In the genomic region with DNA sequence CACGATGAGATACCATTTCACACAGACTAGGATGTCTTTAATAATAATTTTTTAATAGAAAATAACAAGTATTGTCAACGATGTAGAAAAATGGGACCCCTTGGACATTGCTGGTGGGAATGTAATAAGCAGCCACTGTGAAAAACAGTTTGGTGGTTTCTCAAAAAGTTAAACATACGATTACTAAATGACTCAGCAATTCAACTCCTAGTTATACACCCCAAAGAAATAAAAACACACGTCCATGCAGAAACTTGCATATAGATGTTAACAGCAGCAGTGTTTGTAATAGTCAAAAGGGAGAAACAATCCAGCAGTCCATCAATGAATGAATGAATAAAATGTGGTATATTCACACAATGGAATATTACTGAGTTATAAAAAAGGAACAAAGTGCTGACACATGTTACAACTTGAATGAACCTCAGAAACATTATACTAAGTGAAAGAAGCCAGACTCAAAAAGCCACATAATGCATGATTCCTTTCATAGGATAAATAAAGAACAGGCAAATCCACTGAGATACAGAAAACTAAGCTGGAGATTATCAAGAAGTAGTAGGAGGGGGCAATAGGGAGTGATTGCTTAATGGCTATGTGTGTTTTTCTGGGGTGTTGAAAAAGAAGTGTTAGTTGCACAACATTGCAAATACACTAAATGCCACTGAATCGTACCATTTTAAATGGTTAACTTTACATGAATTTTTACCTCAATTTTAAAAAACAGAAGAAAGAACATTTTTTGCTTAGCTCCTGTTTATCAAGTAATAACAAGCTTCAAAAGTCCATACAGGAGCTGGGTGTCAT, we compare ENCODE assay signal across 18 cellular contexts.
"Had no signal": no experiment of that assay in that cellular context is flagged by ENCODE, and none has a peak within 500 bp of the region (broad histone marks: within the 10 kb centered on the region; RNA-seq: fewer than 3 reads in every experiment).

No MANE protein-coding gene starts in this region.

- H3K27ac Mint-ChIP-seq: activated CD4-positive, alpha-beta T cell treated with anti-CD3 and anti-CD28 coated beads, Interleukin-2, amount 10 ng/mL, durations not matched to agents 24 days and 14 days; activated CD8-positive, alpha-beta T cell treated with anti-CD3 and anti-CD28 coated beads, Interleukin-2, amount 10 ng/mL, durations not matched to agents 7 days and 5 days; activated naive CD8-positive, alpha-beta T cell had no signal

- ATAC-seq: activated CD8-positive, alpha-beta T cell treated with anti-CD3 and anti-CD28 coated beads, Interleukin-2, amount 10 ng/mL, durations not matched to agents 7 days and 5 days; left lobe of liver; naive thymus-derived CD8-positive, alpha-beta T cell had no signal

- H3K27me3 Mint-ChIP-seq: activated CD4-positive, alpha-beta T cell treated with anti-CD3 and anti-CD28 coated beads, Interleukin-2, amount 10 ng/mL, durations not matched to agents 24 days and 14 days; activated naive CD8-positive, alpha-beta T cell; naive thymus-derived CD8-positive, alpha-beta T cell had no signal

- H3K4me1 ChIP-seq: testis had no signal

- H3K9me3 ChIP-seq: stomach, testis, upper lobe of left lung had no signal

- DNase-seq: activated CD4-positive, alpha-beta T cell treated with anti-CD3 and anti-CD28 coated beads, Interleukin-2, amount 10 ng/mL, durations not matched to agents 24 days and 14 days; activated CD4-positive, CD25-positive, alpha-beta regulatory T cell; activated CD8-positive, alpha-beta memory T cell treated with anti-CD3 and anti-CD28 coated beads, Interleukin-2, amount 50 U/mL, for 4 hours; activated CD8-positive, alpha-beta T cell treated with anti-CD3 and anti-CD28 coated beads, Interleukin-2, amount 10 ng/mL, durations not matched to agents 7 days and 5 days; activated effector memory CD4-positive, alpha-beta T cell treated with anti-CD3 and anti-CD28 coated beads, Interleukin-2, amount 50 U/mL, for 16 hours; activated T-cell treated with anti-CD3 and anti-CD28 coated beads, Interleukin-2, amount 50 U/mL, for 48 hours; amygdala; brain microvascular endothelial cell; naive thymus-derived CD8-positive, alpha-beta T cell; stimulated activated CD4-positive, alpha-beta T cell treated with anti-CD3 and anti-CD28 coated beads, Interleukin-12 subunit alpha, Interleukin-12 subunit beta, amount 100 ng/mL, for 4 hours; stimulated activated CD4-positive, alpha-beta T cell treated with anti-CD3 and anti-CD28 coated beads, Interleukin-2, amount 100 ng/mL, for 24 hours; stomach; T-helper 2 cell; testis; upper lobe of left lung had no signal

- H3K4me3 ChIP-seq: hepatocyte, stomach, testis, upper lobe of left lung had no signal

- H3K4me3 Mint-ChIP-seq: activated CD4-positive, alpha-beta T cell treated with anti-CD3 and anti-CD28 coated beads, Interleukin-2, amount 10 ng/mL, durations not matched to agents 24 days and 14 days; activated CD8-positive, alpha-beta T cell treated with anti-CD3 and anti-CD28 coated beads, Interleukin-2, amount 10 ng/mL, durations not matched to agents 7 days and 5 days; activated naive CD8-positive, alpha-beta T cell; naive thymus-derived CD8-positive, alpha-beta T cell had no signal

- H3K27me3 ChIP-seq: brain microvascular endothelial cell, hepatocyte, stomach, testis, upper lobe of left lung had no signal

- H3K9me3 Mint-ChIP-seq: activated CD4-positive, alpha-beta T cell treated with anti-CD3 and anti-CD28 coated beads, Interleukin-2, amount 10 ng/mL, durations not matched to agents 24 days and 14 days; naive thymus-derived CD8-positive, alpha-beta T cell had no signal
